In genomic region chr12:43028826-43029225, GRCh38 we compare ENCODE assay signal across 17 cellular contexts.
DNase-seq lines count a peak whose midpoint lies in the region; ATAC-seq and TF ChIP-seq lines count a peak whose summit lies in the region.
"Had no signal": no experiment of that assay in that cellular context is flagged by ENCODE, and none has a peak within 500 bp of the region (broad histone marks: within the 10 kb centered on the region; RNA-seq: fewer than 3 reads in every experiment).

No MANE protein-coding gene starts in this region.

- in situ Hi-C loops in GM23248 (cut with MboI): no loop called here
- in situ Hi-C loops in brain microvascular endothelial cell (cut with HindIII; ENCODE audit: low pct_ligation_motif_present, low sequenced_read_pairs): no loop called here

- H3K4me3 Mint-ChIP-seq in neural progenitor cell: no peak overlapping the region
- H3K4me3 Mint-ChIP-seq: B cell; CD4-positive, alpha-beta memory T cell had no signal

- peaks cover 2% of the 10 kb centered on the region for H3K27me3 Mint-ChIP-seq in neural progenitor cell (ENCODE audit: insufficient read depth, low read depth)
- H3K27me3 Mint-ChIP-seq: B cell; CD4-positive, alpha-beta memory T cell had no signal

- H2AFZ ChIP-seq in GM23248: no peak overlapping the region
- H2AFZ ChIP-seq in neural progenitor cell (replicated peaks): peak overlapping the region; percentile 68
- H2AFZ ChIP-seq: PC-9 had no signal

- H3K4me3 ChIP-seq in GM23248: no peak overlapping the region
- H3K4me3 ChIP-seq in NB4 (ENCODE audit: low read depth, low read length): no peak overlapping the region
- H3K4me3 ChIP-seq in brain microvascular endothelial cell (ENCODE audit: low read depth, low read length): no peak overlapping the region
- H3K4me3 ChIP-seq in neural progenitor cell: no peak overlapping the region
- H3K4me3 ChIP-seq: PC-9 had no signal

- H4K20me1 ChIP-seq in GM23248 (ENCODE audit: insufficient read depth): no peaks in the 10 kb centered on the region
- H4K20me1 ChIP-seq in neural progenitor cell (ENCODE audit: low read depth): no peaks in the 10 kb centered on the region

- H3K36me3 ChIP-seq in GM23248 (ENCODE audit: low read depth) (no peaks in the 10 kb centered on the region), brain microvascular endothelial cell (replicated peaks) (no peaks in the 10 kb centered on the region), neural progenitor cell (no peaks in the 10 kb centered on the region)

- no peaks in the 10 kb centered on the region for H3K4me1 Mint-ChIP-seq in neural progenitor cell
- H3K4me1 Mint-ChIP-seq: B cell; CD4-positive, alpha-beta memory T cell had no signal

- DNase-seq in GM23248: peak; percentile 21
- peak; percentile 9 for DNase-seq in NB4 (ENCODE audit: low read depth)
- DNase-seq in brain microvascular endothelial cell: peak; percentile 28
- DNase-seq in neural progenitor cell (ENCODE audit: low spot score): no peak
- no peak for DNase-seq in left colon
- no peak for DNase-seq in AG08395 (ENCODE audit: low spot score)
- no peak for DNase-seq in activated naive CD4-positive, alpha-beta T cell treated with anti-CD3 and anti-CD28 coated beads, Interleukin-2, amount 50 U/mL, for 72 hours (ENCODE audit: low spot score in 2 of 2)
- DNase-seq: CD4-positive, alpha-beta memory T cell; DMS79 treated with DMSO at 0.1 percent for 48 hours; MM.1S; NCI-H1436 treated with DMSO at 0.1 percent for 48 hours; NCI-H2227 treated with DMSO at 0.1 percent for 48 hours; NCI-H69; NK-92 treated with Interleukin-12 subunit alpha and Interleukin-12 subunit beta, amount 100 ng/mL, for 24 hours; PC-9 had no signal

- intact Hi-C loops in left colon (cut with DNase I, micrococcal nuclease): no loop called here

- no peak for ATAC-seq in left colon
- no peak for ATAC-seq in activated naive CD4-positive, alpha-beta T cell treated with anti-CD3 and anti-CD28 coated beads, Interleukin-2, amount 50 U/mL, for 72 hours
- ATAC-seq: HepG2 had no signal

- H3K36me3 Mint-ChIP-seq in neural progenitor cell: no peaks in the 10 kb centered on the region
- no peaks in the 10 kb centered on the region for H3K36me3 Mint-ChIP-seq in activated naive CD4-positive, alpha-beta T cell treated with anti-CD3 and anti-CD28 coated beads, Interleukin-2, amount 50 U/mL, for 72 hours
- H3K36me3 Mint-ChIP-seq: CD4-positive, alpha-beta memory T cell had no signal

- TF ChIP-seq CTCF in NB4 (IDR thresholded peaks at IDR 0.05; ENCODE audit: low read depth, low read length) (no peak), brain microvascular endothelial cell (IDR thresholded peaks at IDR 0.05; ENCODE audit: low read depth, low read length, missing control alignments) (no peak), neural progenitor cell (IDR thresholded peaks at IDR 0.05) (no peak)

- H3K79me2 ChIP-seq in GM23248 (ENCODE audit: insufficient read depth): no peaks in the 10 kb centered on the region
- no peaks in the 10 kb centered on the region for H3K79me2 ChIP-seq in neural progenitor cell (ENCODE audit: low read depth)

- H3K4me2 ChIP-seq in GM23248 (ENCODE audit: unreplicated experiment) (no peak overlapping the region), neural progenitor cell (no peak overlapping the region)
- H3K4me2 ChIP-seq: PC-9 had no signal

- no peaks in the 10 kb centered on the region for H3F3A ChIP-seq in GM23248 (ENCODE audit: insufficient read depth)
- no peaks in the 10 kb centered on the region for H3F3A ChIP-seq in neural progenitor cell (ENCODE audit: low read depth)

- H3K27ac Mint-ChIP-seq in neural progenitor cell: no peak overlapping the region
- no peak overlapping the region for H3K27ac Mint-ChIP-seq in activated naive CD4-positive, alpha-beta T cell treated with anti-CD3 and anti-CD28 coated beads, Interleukin-2, amount 50 U/mL, for 72 hours
- H3K27ac Mint-ChIP-seq: B cell had no signal

- no peak for TF ChIP-seq POLR2A in NB4 (IDR thresholded peaks at IDR 0.05; ENCODE audit: extremely low read depth, insufficient read length)

- H3K27me3 ChIP-seq in GM23248 (replicated peaks; ENCODE audit: insufficient read depth) (no peaks in the 10 kb centered on the region), brain microvascular endothelial cell (replicated peaks) (no peaks in the 10 kb centered on the region), neural progenitor cell (no peaks in the 10 kb centered on the region)

- no peaks in the 10 kb centered on the region for H3K9me2 ChIP-seq in GM23248 (ENCODE audit: insufficient read depth)

- H3K9ac ChIP-seq in GM23248 (no peak overlapping the region), neural progenitor cell (no peak overlapping the region)

- H3K9me3 ChIP-seq in GM23248 (ENCODE audit: low read depth) (no peaks in the 10 kb centered on the region), neural progenitor cell (ENCODE audit: low read depth) (no peaks in the 10 kb centered on the region)

- peaks cover 9% of the 10 kb centered on the region for H3K9me3 Mint-ChIP-seq in neural progenitor cell
- peaks cover 18 to 19% of the 10 kb centered on the region in 2 donors for H3K9me3 Mint-ChIP-seq in activated naive CD4-positive, alpha-beta T cell treated with anti-CD3 and anti-CD28 coated beads, Interleukin-2, amount 50 U/mL, for 72 hours

- no peaks in the 10 kb centered on the region for H3K4me1 ChIP-seq in GM23248 (ENCODE audit: insufficient read depth)
- no peaks in the 10 kb centered on the region for H3K4me1 ChIP-seq in neural progenitor cell

- 64 to 70% methylated on average over 3 of the region's 3 CpGs for WGBS in GM23248 (ENCODE audit: low coverage in 1 of 2, low lambda C conversion rate in 2 of 2, missing lambda C conversion rate in 2 of 2), 2 experiments

- H3K27ac ChIP-seq in GM23248: no peak overlapping the region
- H3K27ac ChIP-seq in brain microvascular endothelial cell: no peak overlapping the region
- no peak overlapping the region for H3K27ac ChIP-seq in neural progenitor cell
- H3K27ac ChIP-seq: PC-9 had no signal

Comparison
In these comparisons a context has a peak if more than half of its experiments do, and no peak if none do; other contexts are left out.
1. DNase-seq: peak in GM23248 (single experiment), NB4 (single experiment) and brain microvascular endothelial cell (single experiment); none in neural progenitor cell (single experiment), left colon (0 of 2), AG08395 (single experiment) and activated naive CD4-positive, alpha-beta T cell treated with anti-CD3 and anti-CD28 coated beads, Interleukin-2, amount 50 U/mL, for 72 hours (0 of 2).